Comparison of ENCODE assay signal across 1 cellular context in the genomic region with DNA sequence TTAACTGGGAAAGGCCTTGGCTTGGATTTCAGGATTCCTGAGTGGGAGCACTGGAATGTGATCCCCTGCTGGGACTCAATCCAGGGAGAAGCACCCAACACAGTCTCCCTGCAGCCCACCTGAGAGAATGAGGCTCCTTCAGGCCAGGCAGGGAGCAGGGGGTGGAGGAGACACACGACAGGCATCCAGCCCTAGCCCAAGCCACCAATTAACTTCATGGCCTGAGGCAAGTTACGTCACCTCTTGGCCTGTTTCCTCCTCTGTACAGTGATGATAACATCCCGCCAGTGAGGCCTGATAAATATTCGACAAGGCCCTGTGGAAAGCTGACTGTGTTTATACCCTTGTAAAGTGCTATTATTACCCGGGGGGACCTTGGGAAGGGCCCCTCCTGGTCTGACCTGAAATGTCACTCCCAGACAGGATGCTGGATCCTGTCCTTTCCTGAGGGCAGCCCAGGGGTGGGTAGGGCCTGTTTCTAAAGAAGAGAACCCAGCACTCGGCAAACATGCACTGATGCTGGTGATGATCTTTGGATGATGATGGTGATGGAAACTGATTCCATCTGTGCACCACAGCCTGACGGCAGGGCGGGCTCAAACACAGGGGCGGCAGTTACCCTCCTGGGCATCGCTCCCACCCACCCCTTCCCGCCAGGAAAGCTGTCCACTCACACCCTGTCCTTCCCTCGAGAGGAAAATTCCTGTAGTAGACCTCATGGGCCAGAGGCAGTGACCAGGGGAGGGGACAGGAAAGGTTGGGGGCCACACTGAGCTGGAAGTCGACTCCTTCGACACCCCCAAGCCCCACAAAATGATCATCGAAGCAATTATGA.
TF ChIP-seq lines count a peak whose summit lies in the region.

No MANE protein-coding gene starts in this region.

TF ChIP-seq in HEK293, 187 proteins besides CTCF, POLR2A, EP300 and RAD21 (continued from another document and continues in another):
- TF ChIP-seq, protein P1, sequence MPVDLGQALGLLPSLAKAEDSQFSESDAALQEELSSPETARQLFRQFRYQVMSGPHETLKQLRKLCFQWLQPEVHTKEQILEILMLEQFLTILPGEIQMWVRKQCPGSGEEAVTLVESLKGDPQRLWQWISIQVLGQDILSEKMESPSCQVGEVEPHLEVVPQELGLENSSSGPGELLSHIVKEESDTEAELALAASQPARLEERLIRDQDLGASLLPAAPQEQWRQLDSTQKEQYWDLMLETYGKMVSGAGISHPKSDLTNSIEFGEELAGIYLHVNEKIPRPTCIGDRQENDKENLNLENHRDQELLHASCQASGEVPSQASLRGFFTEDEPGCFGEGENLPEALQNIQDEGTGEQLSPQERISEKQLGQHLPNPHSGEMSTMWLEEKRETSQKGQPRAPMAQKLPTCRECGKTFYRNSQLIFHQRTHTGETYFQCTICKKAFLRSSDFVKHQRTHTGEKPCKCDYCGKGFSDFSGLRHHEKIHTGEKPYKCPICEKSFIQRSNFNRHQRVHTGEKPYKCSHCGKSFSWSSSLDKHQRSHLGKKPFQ (tag by site-specific recombination; IDR thresholded peaks at IDR 0.05): peak; percentile 52; the same call in 1 of the 2 replicates
- TF ChIP-seq KLF8 (tag by site-specific recombination; IDR thresholded peaks at IDR 0.05) (peak; percentile 79), ZNF558 (tag by site-specific recombination; IDR thresholded peaks at IDR 0.05) (peak; percentile 78; the same call in 1 of the 2 replicates), BCL11B (tag by site-specific recombination; IDR thresholded peaks at IDR 0.05; ENCODE audit: low read depth) (0 out of 2 replicates have a peak, but pooled peaks have one; percentile 28), REPIN1 (tag by site-specific recombination; IDR thresholded peaks at IDR 0.05; ENCODE audit: low read depth) (0 out of 2 replicates have a peak, but pooled peaks have one; percentile 69), ZNF561 (tag by site-specific recombination; IDR thresholded peaks at IDR 0.05; ENCODE audit: borderline replicate concordance) (peak; percentile 79), ZFHX2 (tag by site-specific recombination; conservative IDR thresholded peaks at IDR 0.05) (peak; percentile 92), SP3 (tag by site-specific recombination; IDR thresholded peaks at IDR 0.05) (peak; percentile 23; the same call in 1 of the 2 replicates), TCF7L2 (IDR thresholded peaks at IDR 0.05; ENCODE audit: borderline replicate concordance, low read depth, low read length) (peak; percentile 71; the same call in 1 of the 2 replicates), ZEB2 (tag by site-specific recombination; IDR thresholded peaks at IDR 0.05) (peak; percentile 96), GFI1B (tag by site-specific recombination; IDR thresholded peaks at IDR 0.05) (peak; percentile 21; the same call in 1 of the 2 replicates), ZIC2 (tag by site-specific recombination; IDR thresholded peaks at IDR 0.05) (peak; percentile 99), ZNF529 (tag by site-specific recombination; IDR thresholded peaks at IDR 0.05; ENCODE audit: insufficient replicate concordance) (no peak), WT1 (tag by site-specific recombination; IDR thresholded peaks at IDR 0.05) (peak; percentile 88), ZNF140 (tag by site-specific recombination; IDR thresholded peaks at IDR 0.05) (no peak), ZNF366 (tag by site-specific recombination; conservative IDR thresholded peaks at IDR 0.05) (peak; percentile 88), ZBTB8A (tag by site-specific recombination; IDR thresholded peaks at IDR 0.05) (peak; percentile 74), ZNF19 (tag by site-specific recombination; IDR thresholded peaks at IDR 0.05; ENCODE audit: low read depth) (no peak), ZNF660 (tag by site-specific recombination; IDR thresholded peaks at IDR 0.05) (peak; percentile 98), ZXDB (tag by site-specific recombination; IDR thresholded peaks at IDR 0.05) (peak; percentile 93), ZNF292 (tag by site-specific recombination; IDR thresholded peaks at IDR 0.05; ENCODE audit: borderline replicate concordance, low read depth) (no peak), ZNF146 (tag by site-specific recombination; IDR thresholded peaks at IDR 0.05) (0 out of 2 replicates have a peak, but pooled peaks have one; percentile 6), KLF9 (tag by site-specific recombination; IDR thresholded peaks at IDR 0.05; ENCODE audit: low read depth) (peak; percentile 33; the same call in 1 of the 2 replicates), ZNF664 (tag by site-specific recombination; IDR thresholded peaks at IDR 0.05) (peak; percentile 26; the same call in 1 of the 2 replicates), ZNF510 (tag by site-specific recombination; IDR thresholded peaks at IDR 0.05; ENCODE audit: insufficient replicate concordance) (no peak), ZBTB7A (tag by site-specific recombination; IDR thresholded peaks at IDR 0.05; ENCODE audit: low read depth) (no peak), ZNF394 (tag by site-specific recombination; IDR thresholded peaks at IDR 0.05; ENCODE audit: borderline replicate concordance) (peak; percentile 70; the same call in 1 of the 2 replicates), ZBTB48 (tag by site-specific recombination; IDR thresholded peaks at IDR 0.05) (peak; percentile 87), GLI2 (tag by site-specific recombination; IDR thresholded peaks at IDR 0.05; ENCODE audit: borderline replicate concordance, low read depth) (no peak; the same call in 1 of the 2 replicates), KLF7 (tag by site-specific recombination; IDR thresholded peaks at IDR 0.05; ENCODE audit: borderline replicate concordance) (0 out of 2 replicates have a peak, but pooled peaks have one; percentile 42), ZNF133 (tag by site-specific recombination; IDR thresholded peaks at IDR 0.05) (no peak), ZSCAN23 (tag by site-specific recombination; IDR thresholded peaks at IDR 0.05) (peak; percentile 81; the same call in 1 of the 2 replicates), ZNF157 (tag by site-specific recombination; IDR thresholded peaks at IDR 0.05) (no peak)
- TF ChIP-seq, protein P2, sequence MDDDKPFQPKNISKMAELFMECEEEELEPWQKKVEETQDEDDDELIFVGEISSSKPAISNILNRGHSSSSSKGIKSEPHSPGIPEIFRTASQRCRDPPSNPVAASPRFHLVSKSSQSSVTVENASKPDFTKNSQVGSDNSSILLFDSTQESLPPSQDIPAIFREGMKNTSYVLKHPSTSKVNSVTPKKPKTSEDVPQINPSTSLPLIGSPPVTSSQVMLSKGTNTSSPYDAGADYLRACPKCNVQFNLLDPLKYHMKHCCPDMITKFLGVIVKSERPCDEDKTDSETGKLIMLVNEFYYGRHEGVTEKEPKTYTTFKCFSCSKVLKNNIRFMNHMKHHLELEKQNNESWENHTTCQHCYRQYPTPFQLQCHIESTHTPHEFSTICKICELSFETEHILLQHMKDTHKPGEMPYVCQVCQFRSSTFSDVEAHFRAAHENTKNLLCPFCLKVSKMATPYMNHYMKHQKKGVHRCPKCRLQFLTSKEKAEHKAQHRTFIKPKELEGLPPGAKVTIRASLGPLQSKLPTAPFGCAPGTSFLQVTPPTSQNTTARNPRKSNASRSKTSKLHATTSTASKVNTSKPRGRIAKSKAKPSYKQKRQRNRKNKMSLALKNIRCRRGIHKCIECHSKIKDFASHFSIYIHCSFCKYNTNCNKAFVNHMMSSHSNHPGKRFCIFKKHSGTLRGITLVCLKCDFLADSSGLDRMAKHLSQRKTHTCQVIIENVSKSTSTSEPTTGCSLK (tag by site-specific recombination; IDR thresholded peaks at IDR 0.05): no peak
- TF ChIP-seq, protein P3, sequence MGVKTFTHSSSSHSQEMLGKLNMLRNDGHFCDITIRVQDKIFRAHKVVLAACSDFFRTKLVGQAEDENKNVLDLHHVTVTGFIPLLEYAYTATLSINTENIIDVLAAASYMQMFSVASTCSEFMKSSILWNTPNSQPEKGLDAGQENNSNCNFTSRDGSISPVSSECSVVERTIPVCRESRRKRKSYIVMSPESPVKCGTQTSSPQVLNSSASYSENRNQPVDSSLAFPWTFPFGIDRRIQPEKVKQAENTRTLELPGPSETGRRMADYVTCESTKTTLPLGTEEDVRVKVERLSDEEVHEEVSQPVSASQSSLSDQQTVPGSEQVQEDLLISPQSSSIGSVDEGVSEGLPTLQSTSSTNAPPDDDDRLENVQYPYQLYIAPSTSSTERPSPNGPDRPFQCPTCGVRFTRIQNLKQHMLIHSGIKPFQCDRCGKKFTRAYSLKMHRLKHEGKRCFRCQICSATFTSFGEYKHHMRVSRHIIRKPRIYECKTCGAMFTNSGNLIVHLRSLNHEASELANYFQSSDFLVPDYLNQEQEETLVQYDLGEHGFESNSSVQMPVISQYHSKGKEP (tag by site-specific recombination; IDR thresholded peaks at IDR 0.05): no peak
- TF ChIP-seq, protein P4, sequence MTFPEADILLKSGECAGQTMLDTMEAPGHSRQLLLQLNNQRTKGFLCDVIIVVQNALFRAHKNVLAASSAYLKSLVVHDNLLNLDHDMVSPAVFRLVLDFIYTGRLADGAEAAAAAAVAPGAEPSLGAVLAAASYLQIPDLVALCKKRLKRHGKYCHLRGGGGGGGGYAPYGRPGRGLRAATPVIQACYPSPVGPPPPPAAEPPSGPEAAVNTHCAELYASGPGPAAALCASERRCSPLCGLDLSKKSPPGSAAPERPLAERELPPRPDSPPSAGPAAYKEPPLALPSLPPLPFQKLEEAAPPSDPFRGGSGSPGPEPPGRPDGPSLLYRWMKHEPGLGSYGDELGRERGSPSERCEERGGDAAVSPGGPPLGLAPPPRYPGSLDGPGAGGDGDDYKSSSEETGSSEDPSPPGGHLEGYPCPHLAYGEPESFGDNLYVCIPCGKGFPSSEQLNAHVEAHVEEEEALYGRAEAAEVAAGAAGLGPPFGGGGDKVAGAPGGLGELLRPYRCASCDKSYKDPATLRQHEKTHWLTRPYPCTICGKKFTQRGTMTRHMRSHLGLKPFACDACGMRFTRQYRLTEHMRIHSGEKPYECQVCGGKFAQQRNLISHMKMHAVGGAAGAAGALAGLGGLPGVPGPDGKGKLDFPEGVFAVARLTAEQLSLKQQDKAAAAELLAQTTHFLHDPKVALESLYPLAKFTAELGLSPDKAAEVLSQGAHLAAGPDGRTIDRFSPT (tag by site-specific recombination; IDR thresholded peaks at IDR 0.05): peak; percentile 97
- TF ChIP-seq, protein P5, sequence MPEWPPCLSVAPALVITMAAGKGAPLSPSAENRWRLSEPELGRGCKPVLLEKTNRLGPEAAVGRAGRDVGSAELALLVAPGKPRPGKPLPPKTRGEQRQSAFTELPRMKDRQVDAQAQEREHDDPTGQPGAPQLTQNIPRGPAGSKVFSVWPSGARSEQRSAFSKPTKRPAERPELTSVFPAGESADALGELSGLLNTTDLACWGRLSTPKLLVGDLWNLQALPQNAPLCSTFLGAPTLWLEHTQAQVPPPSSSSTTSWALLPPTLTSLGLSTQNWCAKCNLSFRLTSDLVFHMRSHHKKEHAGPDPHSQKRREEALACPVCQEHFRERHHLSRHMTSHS (tag by site-specific recombination; IDR thresholded peaks at IDR 0.05): peak; percentile 85; the same call in 1 of the 2 replicates
- TF ChIP-seq, protein P6, sequence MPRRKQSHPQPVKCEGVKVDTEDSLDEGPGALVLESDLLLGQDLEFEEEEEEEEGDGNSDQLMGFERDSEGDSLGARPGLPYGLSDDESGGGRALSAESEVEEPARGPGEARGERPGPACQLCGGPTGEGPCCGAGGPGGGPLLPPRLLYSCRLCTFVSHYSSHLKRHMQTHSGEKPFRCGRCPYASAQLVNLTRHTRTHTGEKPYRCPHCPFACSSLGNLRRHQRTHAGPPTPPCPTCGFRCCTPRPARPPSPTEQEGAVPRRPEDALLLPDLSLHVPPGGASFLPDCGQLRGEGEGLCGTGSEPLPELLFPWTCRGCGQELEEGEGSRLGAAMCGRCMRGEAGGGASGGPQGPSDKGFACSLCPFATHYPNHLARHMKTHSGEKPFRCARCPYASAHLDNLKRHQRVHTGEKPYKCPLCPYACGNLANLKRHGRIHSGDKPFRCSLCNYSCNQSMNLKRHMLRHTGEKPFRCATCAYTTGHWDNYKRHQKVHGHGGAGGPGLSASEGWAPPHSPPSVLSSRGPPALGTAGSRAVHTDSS (tag by site-specific recombination; IDR thresholded peaks at IDR 0.05): peak; percentile 38
- TF ChIP-seq, protein P7, sequence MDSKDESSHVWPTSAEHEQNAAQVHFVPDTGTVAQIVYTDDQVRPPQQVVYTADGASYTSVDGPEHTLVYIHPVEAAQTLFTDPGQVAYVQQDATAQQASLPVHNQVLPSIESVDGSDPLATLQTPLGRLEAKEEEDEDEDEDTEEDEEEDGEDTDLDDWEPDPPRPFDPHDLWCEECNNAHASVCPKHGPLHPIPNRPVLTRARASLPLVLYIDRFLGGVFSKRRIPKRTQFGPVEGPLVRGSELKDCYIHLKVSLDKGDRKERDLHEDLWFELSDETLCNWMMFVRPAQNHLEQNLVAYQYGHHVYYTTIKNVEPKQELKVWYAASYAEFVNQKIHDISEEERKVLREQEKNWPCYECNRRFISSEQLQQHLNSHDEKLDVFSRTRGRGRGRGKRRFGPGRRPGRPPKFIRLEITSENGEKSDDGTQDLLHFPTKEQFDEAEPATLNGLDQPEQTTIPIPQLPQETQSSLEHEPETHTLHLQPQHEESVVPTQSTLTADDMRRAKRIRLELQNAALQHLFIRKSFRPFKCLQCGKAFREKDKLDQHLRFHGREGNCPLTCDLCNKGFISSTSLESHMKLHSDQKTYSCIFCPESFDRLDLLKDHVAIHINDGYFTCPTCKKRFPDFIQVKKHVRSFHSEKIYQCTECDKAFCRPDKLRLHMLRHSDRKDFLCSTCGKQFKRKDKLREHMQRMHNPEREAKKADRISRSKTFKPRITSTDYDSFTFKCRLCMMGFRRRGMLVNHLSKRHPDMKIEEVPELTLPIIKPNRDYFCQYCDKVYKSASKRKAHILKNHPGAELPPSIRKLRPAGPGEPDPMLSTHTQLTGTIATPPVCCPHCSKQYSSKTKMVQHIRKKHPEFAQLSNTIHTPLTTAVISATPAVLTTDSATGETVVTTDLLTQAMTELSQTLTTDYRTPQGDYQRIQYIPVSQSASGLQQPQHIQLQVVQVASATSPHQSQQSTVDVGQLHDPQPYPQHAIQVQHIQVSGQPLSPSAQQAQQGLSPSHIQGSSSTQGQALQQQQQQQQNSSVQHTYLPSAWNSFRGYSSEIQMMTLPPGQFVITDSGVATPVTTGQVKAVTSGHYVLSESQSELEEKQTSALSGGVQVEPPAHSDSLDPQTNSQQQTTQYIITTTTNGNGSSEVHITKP (tag by site-specific recombination; IDR thresholded peaks at IDR 0.05): peak; percentile 77
- TF ChIP-seq, protein P8, sequence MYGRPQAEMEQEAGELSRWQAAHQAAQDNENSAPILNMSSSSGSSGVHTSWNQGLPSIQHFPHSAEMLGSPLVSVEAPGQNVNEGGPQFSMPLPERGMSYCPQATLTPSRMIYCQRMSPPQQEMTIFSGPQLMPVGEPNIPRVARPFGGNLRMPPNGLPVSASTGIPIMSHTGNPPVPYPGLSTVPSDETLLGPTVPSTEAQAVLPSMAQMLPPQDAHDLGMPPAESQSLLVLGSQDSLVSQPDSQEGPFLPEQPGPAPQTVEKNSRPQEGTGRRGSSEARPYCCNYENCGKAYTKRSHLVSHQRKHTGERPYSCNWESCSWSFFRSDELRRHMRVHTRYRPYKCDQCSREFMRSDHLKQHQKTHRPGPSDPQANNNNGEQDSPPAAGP (tag by site-specific recombination; IDR thresholded peaks at IDR 0.05): peak; percentile 99
- TF ChIP-seq, protein P9, sequence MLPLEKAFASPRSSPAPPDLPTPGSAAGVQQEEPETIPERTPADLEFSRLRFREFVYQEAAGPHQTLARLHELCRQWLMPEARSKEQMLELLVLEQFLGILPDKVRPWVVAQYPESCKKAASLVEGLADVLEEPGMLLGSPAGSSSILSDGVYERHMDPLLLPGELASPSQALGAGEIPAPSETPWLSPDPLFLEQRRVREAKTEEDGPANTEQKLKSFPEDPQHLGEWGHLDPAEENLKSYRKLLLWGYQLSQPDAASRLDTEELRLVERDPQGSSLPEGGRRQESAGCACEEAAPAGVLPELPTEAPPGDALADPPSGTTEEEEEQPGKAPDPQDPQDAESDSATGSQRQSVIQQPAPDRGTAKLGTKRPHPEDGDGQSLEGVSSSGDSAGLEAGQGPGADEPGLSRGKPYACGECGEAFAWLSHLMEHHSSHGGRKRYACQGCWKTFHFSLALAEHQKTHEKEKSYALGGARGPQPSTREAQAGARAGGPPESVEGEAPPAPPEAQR (tag by site-specific recombination; IDR thresholded peaks at IDR 0.05): no peak
